In the genomic region with DNA sequence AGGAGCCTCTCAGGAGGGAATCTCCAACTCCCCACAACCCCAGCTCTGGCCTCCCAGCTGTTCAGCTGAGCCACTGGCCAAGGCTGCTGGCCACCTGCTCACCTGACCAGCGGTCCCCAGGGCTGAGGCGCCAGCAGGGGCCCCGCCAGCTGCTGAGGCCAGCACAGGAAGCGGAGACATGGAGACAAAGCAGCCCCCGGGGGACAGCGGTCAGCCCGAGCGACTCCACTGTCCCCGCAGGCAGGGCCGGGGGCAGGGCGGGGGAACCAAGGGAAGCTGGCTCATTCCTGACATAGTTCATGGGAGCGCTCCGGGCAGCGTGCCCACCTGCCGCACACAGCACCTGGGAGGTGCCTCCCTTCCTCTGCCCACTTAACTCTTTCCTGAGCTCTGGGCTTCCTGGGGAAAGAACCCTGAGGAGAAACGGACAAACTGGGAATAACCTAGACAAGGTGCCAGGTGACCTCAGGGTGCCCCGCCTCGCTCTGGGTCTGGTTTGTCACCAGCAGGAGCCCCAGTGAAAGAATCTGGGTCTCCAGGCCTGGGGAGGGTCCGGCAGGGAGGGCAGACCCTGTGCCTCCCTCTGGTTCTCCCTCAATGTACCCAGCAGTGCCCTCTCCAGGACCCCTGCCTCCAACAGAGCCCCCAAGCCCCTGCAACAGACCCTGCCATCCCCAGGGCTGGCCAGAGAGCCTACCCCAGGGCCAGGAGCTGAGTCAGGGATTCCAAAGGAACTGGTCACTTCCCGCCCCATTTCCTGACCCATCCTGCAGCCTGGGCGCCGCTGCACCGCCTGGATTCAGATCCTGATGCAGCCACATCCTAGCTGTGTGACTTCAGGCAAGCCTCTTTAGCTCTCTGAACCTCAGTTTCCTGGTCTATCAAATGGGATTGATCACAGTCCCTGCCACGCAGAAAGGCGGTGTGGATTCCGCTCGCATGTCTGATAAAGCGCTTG, we compare ENCODE assay signal across 1 cellular context.
TF ChIP-seq lines count a peak whose summit lies in the region.

No MANE protein-coding gene starts in this region.

TF ChIP-seq in HepG2, 621 proteins besides CTCF, POLR2A, EP300 and RAD21 (continued from another document and continues in another):
- TF ChIP-seq, protein P1, sequence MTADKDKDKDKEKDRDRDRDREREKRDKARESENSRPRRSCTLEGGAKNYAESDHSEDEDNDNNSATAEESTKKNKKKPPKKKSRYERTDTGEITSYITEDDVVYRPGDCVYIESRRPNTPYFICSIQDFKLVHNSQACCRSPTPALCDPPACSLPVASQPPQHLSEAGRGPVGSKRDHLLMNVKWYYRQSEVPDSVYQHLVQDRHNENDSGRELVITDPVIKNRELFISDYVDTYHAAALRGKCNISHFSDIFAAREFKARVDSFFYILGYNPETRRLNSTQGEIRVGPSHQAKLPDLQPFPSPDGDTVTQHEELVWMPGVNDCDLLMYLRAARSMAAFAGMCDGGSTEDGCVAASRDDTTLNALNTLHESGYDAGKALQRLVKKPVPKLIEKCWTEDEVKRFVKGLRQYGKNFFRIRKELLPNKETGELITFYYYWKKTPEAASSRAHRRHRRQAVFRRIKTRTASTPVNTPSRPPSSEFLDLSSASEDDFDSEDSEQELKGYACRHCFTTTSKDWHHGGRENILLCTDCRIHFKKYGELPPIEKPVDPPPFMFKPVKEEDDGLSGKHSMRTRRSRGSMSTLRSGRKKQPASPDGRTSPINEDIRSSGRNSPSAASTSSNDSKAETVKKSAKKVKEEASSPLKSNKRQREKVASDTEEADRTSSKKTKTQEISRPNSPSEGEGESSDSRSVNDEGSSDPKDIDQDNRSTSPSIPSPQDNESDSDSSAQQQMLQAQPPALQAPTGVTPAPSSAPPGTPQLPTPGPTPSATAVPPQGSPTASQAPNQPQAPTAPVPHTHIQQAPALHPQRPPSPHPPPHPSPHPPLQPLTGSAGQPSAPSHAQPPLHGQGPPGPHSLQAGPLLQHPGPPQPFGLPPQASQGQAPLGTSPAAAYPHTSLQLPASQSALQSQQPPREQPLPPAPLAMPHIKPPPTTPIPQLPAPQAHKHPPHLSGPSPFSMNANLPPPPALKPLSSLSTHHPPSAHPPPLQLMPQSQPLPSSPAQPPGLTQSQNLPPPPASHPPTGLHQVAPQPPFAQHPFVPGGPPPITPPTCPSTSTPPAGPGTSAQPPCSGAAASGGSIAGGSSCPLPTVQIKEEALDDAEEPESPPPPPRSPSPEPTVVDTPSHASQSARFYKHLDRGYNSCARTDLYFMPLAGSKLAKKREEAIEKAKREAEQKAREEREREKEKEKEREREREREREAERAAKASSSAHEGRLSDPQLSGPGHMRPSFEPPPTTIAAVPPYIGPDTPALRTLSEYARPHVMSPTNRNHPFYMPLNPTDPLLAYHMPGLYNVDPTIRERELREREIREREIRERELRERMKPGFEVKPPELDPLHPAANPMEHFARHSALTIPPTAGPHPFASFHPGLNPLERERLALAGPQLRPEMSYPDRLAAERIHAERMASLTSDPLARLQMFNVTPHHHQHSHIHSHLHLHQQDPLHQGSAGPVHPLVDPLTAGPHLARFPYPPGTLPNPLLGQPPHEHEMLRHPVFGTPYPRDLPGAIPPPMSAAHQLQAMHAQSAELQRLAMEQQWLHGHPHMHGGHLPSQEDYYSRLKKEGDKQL (CRISPR knock-in tag; IDR thresholded peaks at IDR 0.05; ENCODE audit: low read depth): no peak
- TF ChIP-seq MAFF (IDR thresholded peaks at IDR 0.05; ENCODE audit: low read depth, low read length): peak; percentile 45; the same call in 1 of the 2 replicates
- 0 out of 2 replicates have a peak, but pooled peaks have one; percentile 33 for TF ChIP-seq ZNF230 (CRISPR knock-in tag; IDR thresholded peaks at IDR 0.05)
- TF ChIP-seq, protein P2, sequence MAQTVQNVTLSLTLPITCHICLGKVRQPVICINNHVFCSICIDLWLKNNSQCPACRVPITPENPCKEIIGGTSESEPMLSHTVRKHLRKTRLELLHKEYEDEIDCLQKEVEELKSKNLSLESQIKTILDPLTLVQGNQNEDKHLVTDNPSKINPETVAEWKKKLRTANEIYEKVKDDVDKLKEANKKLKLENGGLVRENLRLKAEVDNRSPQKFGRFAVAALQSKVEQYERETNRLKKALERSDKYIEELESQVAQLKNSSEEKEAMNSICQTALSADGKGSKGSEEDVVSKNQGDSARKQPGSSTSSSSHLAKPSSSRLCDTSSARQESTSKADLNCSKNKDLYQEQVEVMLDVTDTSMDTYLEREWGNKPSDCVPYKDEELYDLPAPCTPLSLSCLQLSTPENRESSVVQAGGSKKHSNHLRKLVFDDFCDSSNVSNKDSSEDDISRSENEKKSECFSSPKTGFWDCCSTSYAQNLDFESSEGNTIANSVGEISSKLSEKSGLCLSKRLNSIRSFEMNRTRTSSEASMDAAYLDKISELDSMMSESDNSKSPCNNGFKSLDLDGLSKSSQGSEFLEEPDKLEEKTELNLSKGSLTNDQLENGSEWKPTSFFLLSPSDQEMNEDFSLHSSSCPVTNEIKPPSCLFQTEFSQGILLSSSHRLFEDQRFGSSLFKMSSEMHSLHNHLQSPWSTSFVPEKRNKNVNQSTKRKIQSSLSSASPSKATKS (CRISPR knock-in tag; IDR thresholded peaks at IDR 0.05): no peak
- no peak for TF ChIP-seq ZNF350 (CRISPR knock-in tag; IDR thresholded peaks at IDR 0.05; ENCODE audit: borderline replicate concordance, low read depth)
- TF ChIP-seq ZNF24 (IDR thresholded peaks at IDR 0.05): no peak
- 0 out of 2 replicates have a peak, but pooled peaks have one; percentile 33 for TF ChIP-seq EED (CRISPR knock-in tag; IDR thresholded peaks at IDR 0.05)
- TF ChIP-seq, protein P3, sequence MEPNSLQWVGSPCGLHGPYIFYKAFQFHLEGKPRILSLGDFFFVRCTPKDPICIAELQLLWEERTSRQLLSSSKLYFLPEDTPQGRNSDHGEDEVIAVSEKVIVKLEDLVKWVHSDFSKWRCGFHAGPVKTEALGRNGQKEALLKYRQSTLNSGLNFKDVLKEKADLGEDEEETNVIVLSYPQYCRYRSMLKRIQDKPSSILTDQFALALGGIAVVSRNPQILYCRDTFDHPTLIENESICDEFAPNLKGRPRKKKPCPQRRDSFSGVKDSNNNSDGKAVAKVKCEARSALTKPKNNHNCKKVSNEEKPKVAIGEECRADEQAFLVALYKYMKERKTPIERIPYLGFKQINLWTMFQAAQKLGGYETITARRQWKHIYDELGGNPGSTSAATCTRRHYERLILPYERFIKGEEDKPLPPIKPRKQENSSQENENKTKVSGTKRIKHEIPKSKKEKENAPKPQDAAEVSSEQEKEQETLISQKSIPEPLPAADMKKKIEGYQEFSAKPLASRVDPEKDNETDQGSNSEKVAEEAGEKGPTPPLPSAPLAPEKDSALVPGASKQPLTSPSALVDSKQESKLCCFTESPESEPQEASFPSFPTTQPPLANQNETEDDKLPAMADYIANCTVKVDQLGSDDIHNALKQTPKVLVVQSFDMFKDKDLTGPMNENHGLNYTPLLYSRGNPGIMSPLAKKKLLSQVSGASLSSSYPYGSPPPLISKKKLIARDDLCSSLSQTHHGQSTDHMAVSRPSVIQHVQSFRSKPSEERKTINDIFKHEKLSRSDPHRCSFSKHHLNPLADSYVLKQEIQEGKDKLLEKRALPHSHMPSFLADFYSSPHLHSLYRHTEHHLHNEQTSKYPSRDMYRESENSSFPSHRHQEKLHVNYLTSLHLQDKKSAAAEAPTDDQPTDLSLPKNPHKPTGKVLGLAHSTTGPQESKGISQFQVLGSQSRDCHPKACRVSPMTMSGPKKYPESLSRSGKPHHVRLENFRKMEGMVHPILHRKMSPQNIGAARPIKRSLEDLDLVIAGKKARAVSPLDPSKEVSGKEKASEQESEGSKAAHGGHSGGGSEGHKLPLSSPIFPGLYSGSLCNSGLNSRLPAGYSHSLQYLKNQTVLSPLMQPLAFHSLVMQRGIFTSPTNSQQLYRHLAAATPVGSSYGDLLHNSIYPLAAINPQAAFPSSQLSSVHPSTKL (CRISPR knock-in tag; IDR thresholded peaks at IDR 0.05): peak; percentile 53; the same call in 1 of the 2 replicates
- TF ChIP-seq ZNF850 (CRISPR knock-in tag; conservative IDR thresholded peaks at IDR 0.05): no peak
- TF ChIP-seq, protein P4, sequence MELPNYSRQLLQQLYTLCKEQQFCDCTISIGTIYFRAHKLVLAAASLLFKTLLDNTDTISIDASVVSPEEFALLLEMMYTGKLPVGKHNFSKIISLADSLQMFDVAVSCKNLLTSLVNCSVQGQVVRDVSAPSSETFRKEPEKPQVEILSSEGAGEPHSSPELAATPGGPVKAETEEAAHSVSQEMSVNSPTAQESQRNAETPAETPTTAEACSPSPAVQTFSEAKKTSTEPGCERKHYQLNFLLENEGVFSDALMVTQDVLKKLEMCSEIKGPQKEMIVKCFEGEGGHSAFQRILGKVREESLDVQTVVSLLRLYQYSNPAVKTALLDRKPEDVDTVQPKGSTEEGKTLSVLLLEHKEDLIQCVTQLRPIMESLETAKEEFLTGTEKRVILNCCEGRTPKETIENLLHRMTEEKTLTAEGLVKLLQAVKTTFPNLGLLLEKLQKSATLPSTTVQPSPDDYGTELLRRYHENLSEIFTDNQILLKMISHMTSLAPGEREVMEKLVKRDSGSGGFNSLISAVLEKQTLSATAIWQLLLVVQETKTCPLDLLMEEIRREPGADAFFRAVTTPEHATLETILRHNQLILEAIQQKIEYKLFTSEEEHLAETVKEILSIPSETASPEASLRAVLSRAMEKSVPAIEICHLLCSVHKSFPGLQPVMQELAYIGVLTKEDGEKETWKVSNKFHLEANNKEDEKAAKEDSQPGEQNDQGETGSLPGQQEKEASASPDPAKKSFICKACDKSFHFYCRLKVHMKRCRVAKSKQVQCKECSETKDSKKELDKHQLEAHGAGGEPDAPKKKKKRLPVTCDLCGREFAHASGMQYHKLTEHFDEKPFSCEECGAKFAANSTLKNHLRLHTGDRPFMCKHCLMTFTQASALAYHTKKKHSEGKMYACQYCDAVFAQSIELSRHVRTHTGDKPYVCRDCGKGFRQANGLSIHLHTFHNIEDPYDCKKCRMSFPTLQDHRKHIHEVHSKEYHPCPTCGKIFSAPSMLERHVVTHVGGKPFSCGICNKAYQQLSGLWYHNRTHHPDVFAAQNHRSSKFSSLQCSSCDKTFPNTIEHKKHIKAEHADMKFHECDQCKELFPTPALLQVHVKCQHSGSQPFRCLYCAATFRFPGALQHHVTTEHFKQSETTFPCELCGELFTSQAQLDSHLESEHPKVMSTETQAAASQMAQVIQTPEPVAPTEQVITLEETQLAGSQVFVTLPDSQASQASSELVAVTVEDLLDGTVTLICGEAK (IDR thresholded peaks at IDR 0.05): no peak
- TF ChIP-seq, protein P4 (CRISPR knock-in tag; IDR thresholded peaks at IDR 0.05): peak; percentile 32; the same call in 1 of the 2 replicates
- TF ChIP-seq, protein P5, sequence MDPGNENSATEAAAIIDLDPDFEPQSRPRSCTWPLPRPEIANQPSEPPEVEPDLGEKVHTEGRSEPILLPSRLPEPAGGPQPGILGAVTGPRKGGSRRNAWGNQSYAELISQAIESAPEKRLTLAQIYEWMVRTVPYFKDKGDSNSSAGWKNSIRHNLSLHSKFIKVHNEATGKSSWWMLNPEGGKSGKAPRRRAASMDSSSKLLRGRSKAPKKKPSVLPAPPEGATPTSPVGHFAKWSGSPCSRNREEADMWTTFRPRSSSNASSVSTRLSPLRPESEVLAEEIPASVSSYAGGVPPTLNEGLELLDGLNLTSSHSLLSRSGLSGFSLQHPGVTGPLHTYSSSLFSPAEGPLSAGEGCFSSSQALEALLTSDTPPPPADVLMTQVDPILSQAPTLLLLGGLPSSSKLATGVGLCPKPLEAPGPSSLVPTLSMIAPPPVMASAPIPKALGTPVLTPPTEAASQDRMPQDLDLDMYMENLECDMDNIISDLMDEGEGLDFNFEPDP (CRISPR knock-in tag; conservative IDR thresholded peaks at IDR 0.05): no peak
- peak; percentile 92 for TF ChIP-seq ZNF629 (CRISPR knock-in tag; conservative IDR thresholded peaks at IDR 0.05)
- TF ChIP-seq ZNF777 (CRISPR knock-in tag; IDR thresholded peaks at IDR 0.05): no peak
- TF ChIP-seq ATM (IDR thresholded peaks at IDR 0.05; ENCODE audit: borderline replicate concordance): no peak
- TF ChIP-seq PPARG (CRISPR knock-in tag; conservative IDR thresholded peaks at IDR 0.05): 0 out of 2 replicates have a peak, but pooled peaks have one; percentile 19
- TF ChIP-seq, protein P6, sequence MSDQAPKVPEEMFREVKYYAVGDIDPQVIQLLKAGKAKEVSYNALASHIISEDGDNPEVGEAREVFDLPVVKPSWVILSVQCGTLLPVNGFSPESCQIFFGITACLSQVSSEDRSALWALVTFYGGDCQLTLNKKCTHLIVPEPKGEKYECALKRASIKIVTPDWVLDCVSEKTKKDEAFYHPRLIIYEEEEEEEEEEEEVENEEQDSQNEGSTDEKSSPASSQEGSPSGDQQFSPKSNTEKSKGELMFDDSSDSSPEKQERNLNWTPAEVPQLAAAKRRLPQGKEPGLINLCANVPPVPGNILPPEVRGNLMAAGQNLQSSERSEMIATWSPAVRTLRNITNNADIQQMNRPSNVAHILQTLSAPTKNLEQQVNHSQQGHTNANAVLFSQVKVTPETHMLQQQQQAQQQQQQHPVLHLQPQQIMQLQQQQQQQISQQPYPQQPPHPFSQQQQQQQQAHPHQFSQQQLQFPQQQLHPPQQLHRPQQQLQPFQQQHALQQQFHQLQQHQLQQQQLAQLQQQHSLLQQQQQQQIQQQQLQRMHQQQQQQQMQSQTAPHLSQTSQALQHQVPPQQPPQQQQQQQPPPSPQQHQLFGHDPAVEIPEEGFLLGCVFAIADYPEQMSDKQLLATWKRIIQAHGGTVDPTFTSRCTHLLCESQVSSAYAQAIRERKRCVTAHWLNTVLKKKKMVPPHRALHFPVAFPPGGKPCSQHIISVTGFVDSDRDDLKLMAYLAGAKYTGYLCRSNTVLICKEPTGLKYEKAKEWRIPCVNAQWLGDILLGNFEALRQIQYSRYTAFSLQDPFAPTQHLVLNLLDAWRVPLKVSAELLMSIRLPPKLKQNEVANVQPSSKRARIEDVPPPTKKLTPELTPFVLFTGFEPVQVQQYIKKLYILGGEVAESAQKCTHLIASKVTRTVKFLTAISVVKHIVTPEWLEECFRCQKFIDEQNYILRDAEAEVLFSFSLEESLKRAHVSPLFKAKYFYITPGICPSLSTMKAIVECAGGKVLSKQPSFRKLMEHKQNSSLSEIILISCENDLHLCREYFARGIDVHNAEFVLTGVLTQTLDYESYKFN (CRISPR knock-in tag; conservative IDR thresholded peaks at IDR 0.05): peak; percentile 69
- no peak for TF ChIP-seq ZNF615 (CRISPR knock-in tag; IDR thresholded peaks at IDR 0.05; ENCODE audit: borderline replicate concordance)
